ENCODE assay signal across 25 cellular contexts in the genomic region with DNA sequence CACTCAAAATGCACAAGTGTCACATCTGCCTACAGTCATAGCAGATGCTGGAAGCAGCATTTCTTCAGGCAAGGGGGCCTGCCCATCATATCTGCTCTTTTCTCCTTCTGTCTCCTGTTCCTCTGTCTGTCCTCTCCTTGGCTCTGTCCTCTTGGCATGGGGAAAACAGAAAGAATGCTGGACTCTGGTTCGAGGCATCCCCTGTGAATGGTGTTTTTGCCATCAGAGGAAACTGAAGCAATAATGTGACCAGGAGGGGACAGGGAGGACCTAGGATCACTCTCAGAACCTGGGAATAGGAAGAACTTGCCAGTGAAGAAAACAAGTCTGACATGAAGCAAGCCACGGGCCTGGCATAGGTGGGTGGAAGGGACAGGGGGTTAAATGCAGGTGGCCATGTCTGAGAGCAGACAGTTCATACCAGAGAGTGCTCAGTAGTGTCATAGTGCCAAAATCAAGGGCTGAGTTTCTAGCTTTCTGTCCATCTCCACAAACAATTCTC. TPM values are rescaled to one million over a fixed set of nuclear protein-coding genes. Genes with fewer than 3 reads are reported as not detected.
DNase-seq lines count a peak whose midpoint lies in the region; ATAC-seq and TF ChIP-seq lines count a peak whose summit lies in the region.
"Had no signal": no experiment of that assay in that cellular context is flagged by ENCODE, and none has a peak within 500 bp of the region (broad histone marks: within the 10 kb centered on the region; RNA-seq: fewer than 3 reads in every experiment).

No MANE protein-coding gene starts in this region.

- H3K27ac ChIP-seq in dorsolateral prefrontal cortex: no peak overlapping the region
- H3K27ac ChIP-seq: A549; BLaER1 treated with 17β-estradiol and CSF1 and Interleukin-3, amounts not matched to agents 10 nM and 100 nM had no signal

- DNase-seq in activated CD8-positive, alpha-beta T cell treated with anti-CD3 and anti-CD28 coated beads, Interleukin-2, amount 10 ng/mL, durations not matched to agents 7 days and 5 days: no peak
- DNase-seq in activated CD8-positive, alpha-beta T cell treated with anti-CD3 and anti-CD28 coated beads for 36 hours: no peak
- DNase-seq in nephron progenitor cell (no peak), dorsolateral prefrontal cortex (no peak)
- no peak for DNase-seq in stimulated activated effector memory CD8-positive, alpha-beta T cell treated with anti-CD3 and anti-CD28 coated beads, Interleukin-12 subunit alpha, Interleukin-12 subunit beta, amount 100 ng/mL, for 72 hours (ENCODE audit: low spot score in 2 of 2)
- no peak for DNase-seq in stimulated activated CD4-positive, alpha-beta T cell treated with anti-CD3 and anti-CD28 coated beads, Interleukin-12 subunit alpha, Interleukin-12 subunit beta, amount 100 ng/mL, for 4 hours
- DNase-seq in stimulated activated naive CD8-positive, alpha-beta T cell treated with anti-CD3 and anti-CD28 coated beads, Interleukin-15, amount 100 ng/mL, for 72 hours: no peak
- DNase-seq: 8988T; ACHN; AML-193; BE2C; CD4-positive, alpha-beta T cell; CD8-positive, alpha-beta memory T cell; DMS 273 treated with DMSO at 0.1 percent for 48 hours; DMS79; EL; GDM1; GOT3; HFFc6 had no signal

- intact Hi-C loops in activated CD8-positive, alpha-beta T cell treated with anti-CD3 and anti-CD28 coated beads for 36 hours (cut with micrococcal nuclease): no loop called here
- intact Hi-C loops in dorsolateral prefrontal cortex (cut with DNase I): no loop called here

- no peak overlapping the region for H3K4me3 Mint-ChIP-seq in activated CD8-positive, alpha-beta T cell treated with anti-CD3 and anti-CD28 coated beads, Interleukin-2, amount 10 ng/mL, durations not matched to agents 7 days and 5 days
- H3K4me3 Mint-ChIP-seq in activated CD8-positive, alpha-beta T cell treated with anti-CD3 and anti-CD28 coated beads for 36 hours: no peak overlapping the region
- no peak overlapping the region for H3K4me3 Mint-ChIP-seq in activated T-helper 17 cell treated with anti-CD3 and anti-CD28 coated beads, Interleukin-2, amount 50 U/mL, for 72 hours
- H3K4me3 Mint-ChIP-seq in nephron progenitor cell: no peak overlapping the region
- H3K4me3 Mint-ChIP-seq in stimulated activated effector memory CD8-positive, alpha-beta T cell treated with anti-CD3 and anti-CD28 coated beads, Interleukin-12 subunit alpha, Interleukin-12 subunit beta, amount 100 ng/mL, for 72 hours: no peak overlapping the region
- H3K4me3 Mint-ChIP-seq in stimulated activated naive CD8-positive, alpha-beta T cell treated with anti-CD3 and anti-CD28 coated beads, Interleukin-15, amount 100 ng/mL, for 72 hours: no peak overlapping the region
- H3K4me3 Mint-ChIP-seq: CD14-positive monocyte; CD4-positive, alpha-beta T cell; CD8-positive, alpha-beta memory T cell; HFFc6 had no signal

- H3K9me3 Mint-ChIP-seq in activated CD8-positive, alpha-beta T cell treated with anti-CD3 and anti-CD28 coated beads, Interleukin-2, amount 10 ng/mL, durations not matched to agents 7 days and 5 days (ENCODE audit: insufficient read depth): no peaks in the 10 kb centered on the region
- no peaks in the 10 kb centered on the region for H3K9me3 Mint-ChIP-seq in activated CD8-positive, alpha-beta T cell treated with anti-CD3 and anti-CD28 coated beads for 36 hours
- no peaks in the 10 kb centered on the region for H3K9me3 Mint-ChIP-seq in activated T-helper 17 cell treated with anti-CD3 and anti-CD28 coated beads, Interleukin-2, amount 50 U/mL, for 72 hours
- no peaks in the 10 kb centered on the region for H3K9me3 Mint-ChIP-seq in nephron progenitor cell
- H3K9me3 Mint-ChIP-seq in stimulated activated effector memory CD8-positive, alpha-beta T cell treated with anti-CD3 and anti-CD28 coated beads, Interleukin-12 subunit alpha, Interleukin-12 subunit beta, amount 100 ng/mL, for 72 hours: no peaks in the 10 kb centered on the region
- H3K9me3 Mint-ChIP-seq in stimulated activated naive CD8-positive, alpha-beta T cell treated with anti-CD3 and anti-CD28 coated beads, Interleukin-15, amount 100 ng/mL, for 72 hours: no peaks in the 10 kb centered on the region
- H3K9me3 Mint-ChIP-seq: CD14-positive monocyte; CD4-positive, alpha-beta T cell; CD8-positive, alpha-beta memory T cell; HFFc6 had no signal

- POLR2A ChIA-PET in activated CD8-positive, alpha-beta T cell treated with anti-CD3 and anti-CD28 coated beads, Interleukin-2, amount 10 ng/mL, durations not matched to agents 7 days and 5 days (lab: Charles Lee): no interaction called here
- POLR2A ChIA-PET in activated CD8-positive, alpha-beta T cell treated with anti-CD3 and anti-CD28 coated beads for 36 hours (lab: Charles Lee): no interaction called here

- ATAC-seq in activated CD8-positive, alpha-beta T cell treated with anti-CD3 and anti-CD28 coated beads, Interleukin-2, amount 10 ng/mL, durations not matched to agents 7 days and 5 days: no peak
- no peak for ATAC-seq in activated CD8-positive, alpha-beta T cell treated with anti-CD3 and anti-CD28 coated beads for 36 hours
- ATAC-seq in activated T-helper 17 cell treated with anti-CD3 and anti-CD28 coated beads, Interleukin-2, amount 50 U/mL, for 72 hours (replicated peaks): no peak
- no peak for ATAC-seq in stimulated activated effector memory CD8-positive, alpha-beta T cell treated with anti-CD3 and anti-CD28 coated beads, Interleukin-12 subunit alpha, Interleukin-12 subunit beta, amount 100 ng/mL, for 72 hours
- ATAC-seq in stimulated activated naive CD8-positive, alpha-beta T cell treated with anti-CD3 and anti-CD28 coated beads, Interleukin-15, amount 100 ng/mL, for 72 hours: no peak
- ATAC-seq: A549, GM12878 had no signal

- H3K27me3 Mint-ChIP-seq in activated CD8-positive, alpha-beta T cell treated with anti-CD3 and anti-CD28 coated beads, Interleukin-2, amount 10 ng/mL, durations not matched to agents 7 days and 5 days (ENCODE audit: low read depth): no peaks in the 10 kb centered on the region
- H3K27me3 Mint-ChIP-seq in activated CD8-positive, alpha-beta T cell treated with anti-CD3 and anti-CD28 coated beads for 36 hours: no peaks in the 10 kb centered on the region
- H3K27me3 Mint-ChIP-seq in activated T-helper 17 cell treated with anti-CD3 and anti-CD28 coated beads, Interleukin-2, amount 50 U/mL, for 72 hours: no peaks in the 10 kb centered on the region
- H3K27me3 Mint-ChIP-seq in nephron progenitor cell (ENCODE audit: low read depth, poor library complexity): no peaks in the 10 kb centered on the region
- H3K27me3 Mint-ChIP-seq in stimulated activated naive CD8-positive, alpha-beta T cell treated with anti-CD3 and anti-CD28 coated beads, Interleukin-15, amount 100 ng/mL, for 72 hours: no peaks in the 10 kb centered on the region
- H3K27me3 Mint-ChIP-seq: CD4-positive, alpha-beta T cell; CD8-positive, alpha-beta memory T cell had no signal

- no peak overlapping the region for H3K4me3 ChIP-seq in dorsolateral prefrontal cortex
- H3K4me3 ChIP-seq: A549; BLaER1 treated with 17β-estradiol and CSF1 and Interleukin-3, amounts not matched to agents 10 nM and 100 nM; GM12878; HAP-1 had no signal

- no peaks in the 10 kb centered on the region for H3K27me3 ChIP-seq in dorsolateral prefrontal cortex
- H3K27me3 ChIP-seq: BE2C; BLaER1 treated with 17β-estradiol and CSF1 and Interleukin-3, amounts not matched to agents 10 nM and 100 nM had no signal

- CTCF ChIA-PET in activated CD8-positive, alpha-beta T cell treated with anti-CD3 and anti-CD28 coated beads, Interleukin-2, amount 10 ng/mL, durations not matched to agents 7 days and 5 days (lab: Charles Lee): no interaction called here
- CTCF ChIA-PET in activated CD8-positive, alpha-beta T cell treated with anti-CD3 and anti-CD28 coated beads for 36 hours (lab: Charles Lee): interaction anchor here (3.3 kb wide), 1 partner anchor 8 kb away, joined by 21 read pairs; no protein-coding TSS in a partner anchor

- peak overlapping the region; percentile 17 for H3K27ac Mint-ChIP-seq in activated CD8-positive, alpha-beta T cell treated with anti-CD3 and anti-CD28 coated beads, Interleukin-2, amount 10 ng/mL, durations not matched to agents 7 days and 5 days
- H3K27ac Mint-ChIP-seq in activated CD8-positive, alpha-beta T cell treated with anti-CD3 and anti-CD28 coated beads for 36 hours: no peak overlapping the region
- peak overlapping the region; percentile 21 for H3K27ac Mint-ChIP-seq in activated T-helper 17 cell treated with anti-CD3 and anti-CD28 coated beads, Interleukin-2, amount 50 U/mL, for 72 hours
- H3K27ac Mint-ChIP-seq in nephron progenitor cell: peak overlapping the region; percentile 32
- peak overlapping the region; percentile 62 for H3K27ac Mint-ChIP-seq in stimulated activated effector memory CD8-positive, alpha-beta T cell treated with anti-CD3 and anti-CD28 coated beads, Interleukin-12 subunit alpha, Interleukin-12 subunit beta, amount 100 ng/mL, for 72 hours
- H3K27ac Mint-ChIP-seq in stimulated activated naive CD8-positive, alpha-beta T cell treated with anti-CD3 and anti-CD28 coated beads, Interleukin-15, amount 100 ng/mL, for 72 hours: peak overlapping the region in 1 of 2 donors; percentile 21
- H3K27ac Mint-ChIP-seq: CD4-positive, alpha-beta T cell; HFFc6 had no signal

- H3K4me1 Mint-ChIP-seq in activated CD8-positive, alpha-beta T cell treated with anti-CD3 and anti-CD28 coated beads, Interleukin-2, amount 10 ng/mL, durations not matched to agents 7 days and 5 days (ENCODE audit: low read depth): peaks cover 5% of the 10 kb centered on the region
- H3K4me1 Mint-ChIP-seq in activated CD8-positive, alpha-beta T cell treated with anti-CD3 and anti-CD28 coated beads for 36 hours (ENCODE audit: low read depth): no peaks in the 10 kb centered on the region
- H3K4me1 Mint-ChIP-seq in activated T-helper 17 cell treated with anti-CD3 and anti-CD28 coated beads, Interleukin-2, amount 50 U/mL, for 72 hours: no peaks in the 10 kb centered on the region
- peaks cover 5% of the 10 kb centered on the region for H3K4me1 Mint-ChIP-seq in nephron progenitor cell
- H3K4me1 Mint-ChIP-seq in stimulated activated effector memory CD8-positive, alpha-beta T cell treated with anti-CD3 and anti-CD28 coated beads, Interleukin-12 subunit alpha, Interleukin-12 subunit beta, amount 100 ng/mL, for 72 hours: no peaks in the 10 kb centered on the region
- H3K4me1 Mint-ChIP-seq in stimulated activated naive CD8-positive, alpha-beta T cell treated with anti-CD3 and anti-CD28 coated beads, Interleukin-15, amount 100 ng/mL, for 72 hours: no peaks in the 10 kb centered on the region
- H3K4me1 Mint-ChIP-seq: CD14-positive monocyte; CD8-positive, alpha-beta memory T cell had no signal

- H3K36me3 Mint-ChIP-seq in activated CD8-positive, alpha-beta T cell treated with anti-CD3 and anti-CD28 coated beads, Interleukin-2, amount 10 ng/mL, durations not matched to agents 7 days and 5 days (ENCODE audit: low read depth): peaks cover 49% of the 10 kb centered on the region
- H3K36me3 Mint-ChIP-seq in activated CD8-positive, alpha-beta T cell treated with anti-CD3 and anti-CD28 coated beads for 36 hours (ENCODE audit: low read depth): peaks cover 23% of the 10 kb centered on the region
- peaks cover 100% of the 10 kb centered on the region for H3K36me3 Mint-ChIP-seq in activated T-helper 17 cell treated with anti-CD3 and anti-CD28 coated beads, Interleukin-2, amount 50 U/mL, for 72 hours (ENCODE audit: low read depth)
- H3K36me3 Mint-ChIP-seq in nephron progenitor cell (ENCODE audit: low read depth): peaks cover 40% of the 10 kb centered on the region
- H3K36me3 Mint-ChIP-seq in stimulated activated effector memory CD8-positive, alpha-beta T cell treated with anti-CD3 and anti-CD28 coated beads, Interleukin-12 subunit alpha, Interleukin-12 subunit beta, amount 100 ng/mL, for 72 hours: peaks cover 97% of the 10 kb centered on the region

- no peak for TF ChIP-seq CTCF in activated CD8-positive, alpha-beta T cell treated with anti-CD3 and anti-CD28 coated beads for 36 hours (IDR thresholded peaks at IDR 0.05)
- TF ChIP-seq CTCF in nephron progenitor cell (IDR thresholded peaks at IDR 0.05) (no peak), dorsolateral prefrontal cortex (IDR thresholded peaks at IDR 0.05 in 54 of 56, conservative IDR thresholded peaks at IDR 0.05 in 2 of 56; ENCODE audit: low read depth in 1 of 56, partially characterized antibody in 56 of 56) (no peak)

RNA-seq across cellular contexts. Expression of gene AQP7, which starts 35.3 kb away (rescaled TPM):
- total RNA-seq in activated CD8-positive, alpha-beta T cell treated with anti-CD3 and anti-CD28 coated beads, Interleukin-2, amount 10 ng/mL, durations not matched to agents 7 days and 5 days: not detected
- not detected for total RNA-seq in activated CD8-positive, alpha-beta T cell treated with anti-CD3 and anti-CD28 coated beads for 36 hours
- total RNA-seq in activated T-helper 17 cell treated with anti-CD3 and anti-CD28 coated beads, Interleukin-2, amount 50 U/mL, for 72 hours: under 1 TPM; 0.42 to 0.45 TPM
- 1 to 10 TPM in 84 of 120 experiments, under 1 TPM in 27, not detected in 9; 0.21 to 7.7 (median 1.7) TPM for total RNA-seq in dorsolateral prefrontal cortex
- total RNA-seq: CD8-positive, alpha-beta memory T cell; GM12878; HFFc6 had no signal
